29 cellular contexts compared by ENCODE assay signal in the genomic region with DNA sequence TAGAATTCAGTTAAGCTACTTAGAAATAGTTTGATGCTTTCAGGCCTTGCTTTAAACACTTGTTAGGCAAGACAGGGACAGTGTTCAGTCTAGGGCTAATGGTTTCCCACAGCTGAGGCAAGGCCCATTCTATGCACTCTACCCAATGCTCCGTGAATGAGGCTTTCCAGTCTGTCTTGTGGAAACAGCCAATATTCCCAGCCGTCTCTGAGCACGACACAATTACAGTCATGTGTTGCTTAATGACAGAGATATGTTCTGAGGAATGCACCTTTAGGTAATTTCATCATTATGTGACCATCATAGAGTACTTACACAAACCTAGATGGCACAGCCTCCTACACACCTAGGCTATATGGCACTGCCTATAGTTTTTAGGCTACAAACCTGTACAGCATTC. TPM values are rescaled to one million over a fixed set of nuclear protein-coding genes. Genes with fewer than 3 reads are reported as not detected.
"Had no signal": no experiment of that assay in that cellular context is flagged by ENCODE, and none has a peak within 500 bp of the region (broad histone marks: within the 10 kb centered on the region; RNA-seq: fewer than 3 reads in every experiment).

No MANE protein-coding gene starts in this region.

- H3K4me1 Mint-ChIP-seq: central memory CD8-positive, alpha-beta T cell had no signal

- H3K27me3 ChIP-seq: ascending aorta, body of pancreas, MG63 had no signal

- H3K36me3 ChIP-seq: ascending aorta had no signal

- DNase-seq: activated CD4-positive, alpha-beta T cell treated with anti-CD3 and anti-CD28 coated beads for 48 hours; activated CD4-positive, alpha-beta T cell treated with anti-CD3 and anti-CD28 coated beads, Interleukin-2, amount 50 U/mL, for 4 hours; activated CD4-positive, CD25-positive, alpha-beta regulatory T cell treated with anti-CD3 and anti-CD28 coated beads, Interleukin-2, amount 50 U/mL, for 72 hours; activated CD8-positive, alpha-beta memory T cell treated with anti-CD3 and anti-CD28 coated beads, Interleukin-2, amount 10 ng/mL, durations not matched to agents 7 days and 5 days; activated effector memory CD4-positive, alpha-beta T cell treated with anti-CD3 and anti-CD28 coated beads, Interleukin-2, amount 50 U/mL, for 16 hours; activated naive CD4-positive, alpha-beta T cell treated with Interleukin-2 at 50 U/mL for 16 hours; activated naive CD8-positive, alpha-beta T cell treated with anti-CD3 and anti-CD28 coated beads, Interleukin-2, amount 50 U/mL, for 24 hours; activated T-cell treated with anti-CD3 and anti-CD28 coated beads, Interleukin-2, amount 50 U/mL, for 4 hours; amniotic stem cell; body of pancreas; KG1; MG63; MV-4-11; NCI-H1092 treated with DMSO at 0.1 percent for 48 hours; NCI-H1417 treated with DMSO at 0.1 percent for 48 hours; NCI-H1694; NCI-H2029; NCI-H2107; NCI-H510A treated with DMSO at 0.1 percent for 48 hours; NCI-H69; PC-3; SHP77 treated with DMSO at 0.1 percent for 48 hours; T-helper 17 cell; T-helper 9 cell had no signal

- H3K4me3 ChIP-seq: ascending aorta, body of pancreas, MG63 had no signal

- H3K27ac ChIP-seq: ascending aorta, body of pancreas had no signal

- H3K4me3 Mint-ChIP-seq: activated CD8-positive, alpha-beta memory T cell treated with anti-CD3 and anti-CD28 coated beads, Interleukin-2, amount 10 ng/mL, durations not matched to agents 7 days and 5 days; activated naive CD8-positive, alpha-beta T cell treated with anti-CD3 and anti-CD28 coated beads, Interleukin-2, amount 50 U/mL, for 24 hours; activated T-cell treated with anti-CD3 and anti-CD28 coated beads, Interleukin-2, amount 50 U/mL, for 4 hours; central memory CD8-positive, alpha-beta T cell; T-helper 17 cell; WTC11 had no signal

- H3K27me3 Mint-ChIP-seq: activated CD8-positive, alpha-beta memory T cell treated with anti-CD3 and anti-CD28 coated beads, Interleukin-2, amount 10 ng/mL, durations not matched to agents 7 days and 5 days; activated naive CD8-positive, alpha-beta T cell treated with anti-CD3 and anti-CD28 coated beads, Interleukin-2, amount 50 U/mL, for 24 hours; central memory CD8-positive, alpha-beta T cell; T-helper 17 cell had no signal

- H3K9me3 Mint-ChIP-seq: activated naive CD4-positive, alpha-beta T cell treated with anti-CD3 and anti-CD28 coated beads, Interleukin-2, amount 50 U/mL, for 72 hours; activated naive CD8-positive, alpha-beta T cell treated with anti-CD3 and anti-CD28 coated beads, Interleukin-2, amount 50 U/mL, for 24 hours; activated T-cell treated with anti-CD3 and anti-CD28 coated beads, Interleukin-2, amount 50 U/mL, for 4 hours; central memory CD8-positive, alpha-beta T cell; WTC11 had no signal

- H3K9me3 ChIP-seq: ascending aorta, body of pancreas, MG63 had no signal

- H3K27ac Mint-ChIP-seq: activated CD8-positive, alpha-beta memory T cell treated with anti-CD3 and anti-CD28 coated beads, Interleukin-2, amount 10 ng/mL, durations not matched to agents 7 days and 5 days; activated naive CD4-positive, alpha-beta T cell treated with anti-CD3 and anti-CD28 coated beads, Interleukin-2, amount 50 U/mL, for 72 hours; activated naive CD8-positive, alpha-beta T cell treated with anti-CD3 and anti-CD28 coated beads, Interleukin-2, amount 50 U/mL, for 24 hours; T-helper 17 cell; WTC11 had no signal

RNA-seq across cellular contexts. Expression of gene BST1, which starts 30.8 kb away (rescaled TPM):
- total RNA-seq: SK-MEL-5 had no signal
